8 cellular contexts compared by ENCODE assay signal in the genomic region with DNA sequence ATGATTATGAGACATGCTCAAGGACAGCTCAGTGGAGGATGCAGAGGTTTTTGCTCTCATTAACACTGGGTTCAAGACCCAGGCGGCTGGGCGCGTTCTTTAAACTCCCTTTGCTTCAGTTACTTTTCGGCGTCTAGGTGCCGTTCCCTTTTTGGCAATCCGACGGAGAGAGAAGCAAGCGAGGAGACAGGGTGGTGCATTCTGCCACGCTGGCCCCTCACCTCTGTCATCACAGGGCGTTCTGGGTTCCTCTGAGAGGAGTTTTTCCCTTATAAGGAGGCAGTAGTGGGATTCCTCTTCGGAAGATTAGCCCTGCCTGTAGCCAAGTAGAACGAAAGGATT. TPM values are rescaled to one million over a fixed set of nuclear protein-coding genes. Genes with fewer than 3 reads are reported as not detected.
DNase-seq lines count a peak whose midpoint lies in the region; ATAC-seq and TF ChIP-seq lines count a peak whose summit lies in the region.

No MANE protein-coding gene starts in this region.

- 0 to 1% methylated on average over 13 of the region's 13 CpGs for WGBS in tibial nerve, 2 donors

- no peaks in the 10 kb centered on the region for H3K36me3 ChIP-seq in tibial nerve

- H3K27ac ChIP-seq in tibial nerve = peak overlapping the region; percentile 90 to 97 (median 96)

- no peak for TF ChIP-seq POLR2A in tibial nerve (IDR thresholded peaks at IDR 0.05)

- TF ChIP-seq EP300 in tibial nerve (IDR thresholded peaks at IDR 0.05) = no peak

- peak; percentile 73 for DNase-seq in RPMI8226
- DNase-seq in activated effector memory CD4-positive, alpha-beta T cell treated with anti-CD3 and anti-CD28 coated beads, Interleukin-2, amount 50 U/mL, for 16 hours = peak; percentile 86
- peak; percentile 63 for DNase-seq in globus pallidus (ENCODE audit: low spot score)
- peak in 38 of 56 donors; percentile 14 to 77 (median 56) for DNase-seq in nucleus accumbens (lab: John Stamatoyannopoulos, UW)
- DNase-seq in tibial nerve (ENCODE audit: low spot score in 2 of 2) = peak; percentile 37 to 70

- H3K27me3 ChIP-seq in tibial nerve = no peaks in the 10 kb centered on the region

- TF ChIP-seq CTCF in tibial nerve (IDR thresholded peaks at IDR 0.05) = no peak

- H3K9me3 ChIP-seq in tibial nerve = no peaks in the 10 kb centered on the region

- H3K4me3 ChIP-seq in GM08714 (ENCODE audit: low read length) (peak overlapping the region; percentile 86), tibial nerve (peak overlapping the region; percentile 45 to 92 (median 64))

- ATAC-seq in HG03378 (IDR thresholded peaks at IDR 0.05; ENCODE audit: unreplicated experiment) (peak; percentile 10), HG02571 (IDR thresholded peaks at IDR 0.05; ENCODE audit: unreplicated experiment) (no peak)

- H3K4me1 ChIP-seq in tibial nerve = peaks cover 0 to 33% (median 7%) of the 10 kb centered on the region in 4 donors

RNA-seq across cellular contexts. Expression of gene NEMF, which starts 9.0 kb away (rescaled TPM):
- 100 to 1,000 TPM; 100 to 215 (median 138) TPM for total RNA-seq in tibial nerve

RNA-seq across cellular contexts. Expression of gene ARF6, which starts 31.3 kb away (rescaled TPM):
- 10 to 100 TPM; 34.7 to 42.0 (median 35.7) TPM for total RNA-seq in tibial nerve
